12 cellular contexts compared by ENCODE assay signal in genomic region chr5:51389582-51390463, GRCh38. TPM values are rescaled to one million over a fixed set of nuclear protein-coding genes. Genes with fewer than 3 reads are reported as not detected.
DNase-seq lines count a peak whose midpoint lies in the region; ATAC-seq, FAIRE-seq and TF ChIP-seq lines count a peak whose summit lies in the region.
"Had no signal": no experiment of that assay in that cellular context is flagged by ENCODE, and none has a peak within 500 bp of the region (broad histone marks: within the 10 kb centered on the region; RNA-seq: fewer than 3 reads in every experiment).

No MANE protein-coding gene starts in this region.

- no peaks in the 10 kb centered on the region for H3K36me3 ChIP-seq in heart left ventricle
- peaks cover 10% of the 10 kb centered on the region for H3K36me3 ChIP-seq in endocrine pancreas (ENCODE audit: control insufficient read depth, insufficient read depth, low read length)
- peaks cover 0 to 8% of the 10 kb centered on the region in 2 donors for H3K36me3 ChIP-seq in vagina
- no peaks in the 10 kb centered on the region for H3K36me3 ChIP-seq in small intestine (ENCODE audit: control insufficient read depth in 2 of 2, insufficient read depth in 2 of 2, low read length in 2 of 2)

- FAIRE-seq in small intestine (lab: Jason Lieb, UNC): no peak
- FAIRE-seq: GM19239 had no signal

- no peaks in the 10 kb centered on the region for H3K36me3 Mint-ChIP-seq in nephron (ENCODE audit: low read depth)

- H3K9me3 Mint-ChIP-seq in nephron: no peaks in the 10 kb centered on the region

- peaks cover 0 to 25% (median 0%) of the 10 kb centered on the region in 12 donors for H3K4me1 ChIP-seq in heart left ventricle
- H3K4me1 ChIP-seq in endocrine pancreas (ENCODE audit: control insufficient read depth, insufficient read depth, low read length): peaks cover 28% of the 10 kb centered on the region
- H3K4me1 ChIP-seq in vagina: peaks cover 38% of the 10 kb centered on the region
- H3K4me1 ChIP-seq in small intestine (ENCODE audit: control insufficient read depth in 2 of 2, insufficient read depth in 1 of 2, low read depth in 1 of 2, low read length in 1 of 2): no peaks in the 10 kb centered on the region

- no peak overlapping the region for H3K27ac Mint-ChIP-seq in nephron
- H3K27ac Mint-ChIP-seq: naive B cell had no signal

- H3K27me3 ChIP-seq in heart left ventricle (peaks cover 34 to 98% (median 75%) of the 10 kb centered on the region in 9 donors), endocrine pancreas (ENCODE audit: control insufficient read depth, insufficient read depth, low read length) (no peaks in the 10 kb centered on the region), vagina (no peaks in the 10 kb centered on the region), small intestine (ENCODE audit: control insufficient read depth in 2 of 2, insufficient read depth in 2 of 2, low read length in 2 of 2) (peaks cover 9 to 52% of the 10 kb centered on the region in 2 donors)
- H3K27me3 ChIP-seq: foreskin keratinocyte had no signal

- H3K27ac ChIP-seq in heart left ventricle: peak overlapping the region in 1 of 12 donors; percentile 46
- peak overlapping the region; percentile 99 for H3K27ac ChIP-seq in vagina
- H3K27ac ChIP-seq in small intestine (ENCODE audit: low read depth in 1 of 2, low read length in 1 of 2): no peak overlapping the region
- H3K27ac ChIP-seq: foreskin keratinocyte had no signal

- peaks cover 100% of the 10 kb centered on the region for H3K27me3 Mint-ChIP-seq in nephron (ENCODE audit: low read depth)

- WGBS in heart left ventricle, 4 donors: 2 to 8% (median 3%) methylated on average over 18 to 66 of the region's 66 CpGs
- 5 to 10% (median 8%) methylated on average over 65 to 66 of the region's 66 CpGs for WGBS in small intestine, 3 donors

- no peak for ATAC-seq in heart left ventricle
- ATAC-seq in left ventricle myocardium superior: no peak
- no peak for ATAC-seq in HG02938 (IDR thresholded peaks at IDR 0.05; ENCODE audit: unreplicated experiment)
- ATAC-seq: foreskin keratinocyte had no signal

- no peaks in the 10 kb centered on the region for H3K9me3 ChIP-seq in heart left ventricle
- H3K9me3 ChIP-seq in endocrine pancreas (ENCODE audit: control insufficient read depth, low read length): no peaks in the 10 kb centered on the region
- H3K9me3 ChIP-seq in vagina: no peaks in the 10 kb centered on the region
- H3K9me3 ChIP-seq in small intestine (ENCODE audit: control insufficient read depth, low read depth): no peaks in the 10 kb centered on the region

- H3K4me1 Mint-ChIP-seq in nephron: peaks cover 11% of the 10 kb centered on the region

- no peak for TF ChIP-seq POLR2A in heart left ventricle (IDR thresholded peaks at IDR 0.05)
- no peak for TF ChIP-seq POLR2A in vagina (IDR thresholded peaks at IDR 0.05)

- DNase-seq in heart left ventricle (no peak), left ventricle myocardium superior (no peak), vagina (ENCODE audit: extremely low spot score in 2 of 2) (no peak), small intestine (no peak)
- no peak for DNase-seq in activated CD4-positive, alpha-beta T cell treated with anti-CD3 and anti-CD28 coated beads, Interleukin-2, amount 50 U/mL, for 48 hours
- DNase-seq: naive B cell, NCI-H446 had no signal

- intact Hi-C loops in heart left ventricle (cut with DNase I) (no loop called here), left ventricle myocardium superior (cut with micrococcal nuclease) (no loop called here), vagina (cut with DNase I) (loop anchor here (10.0 kb wide), 1 partner anchor 1405 kb away; no protein-coding TSS in a partner anchor)

- peak overlapping the region; percentile 38 to 70 (median 64) for H3K4me3 Mint-ChIP-seq in nephron

- H3K9ac ChIP-seq in endocrine pancreas (ENCODE audit: control insufficient read depth, insufficient read depth, low read length): peak overlapping the region; percentile 95

- TF ChIP-seq CTCF in heart left ventricle (IDR thresholded peaks at IDR 0.05) (no peak), nephron (IDR thresholded peaks at IDR 0.05; ENCODE audit: unreplicated experiment in 3 of 3) (no peak), vagina (IDR thresholded peaks at IDR 0.05) (no peak)

- H3K4me3 ChIP-seq in heart left ventricle (peak overlapping the region in 7 of 12 donors; percentile 10 to 43 (median 22)), endocrine pancreas (ENCODE audit: control insufficient read depth, insufficient read depth, low read length) (peak overlapping the region; percentile 54), vagina (peak overlapping the region; percentile 70 to 78), small intestine (ENCODE audit: low read depth in 1 of 2, low read length in 2 of 2) (no peak overlapping the region)

RNA-seq across cellular contexts. Expression of gene ISL1, which starts 6.6 kb away (rescaled TPM):
- total RNA-seq in heart left ventricle (under 1 TPM in 2 of 9 donors, not detected in 7; 0.08 to 0.61 TPM), left ventricle myocardium superior (not detected), vagina (25.0 TPM)
- polyA plus RNA-seq in heart left ventricle (not detected), small intestine (under 1 TPM; 0.45 to 0.54 (median 0.54) TPM)

Comparison
In these comparisons a context has a peak if more than half of its experiments do, and no peak if none do; other contexts are left out.
1. H3K4me3 ChIP-seq: peak in heart left ventricle (7 of 12), endocrine pancreas (single experiment) and vagina (2 of 2); none in small intestine (0 of 2).
2. RNA of gene ISL1, which starts 6.6 kb away (total RNA-seq): 25.0 TPM in vagina (single experiment); 0.08 to 0.61 TPM in heart left ventricle and not detected in left ventricle myocardium superior (single experiment); every median in the first group is over 10 times any median in the second.